ENCODE assay signal across 8 cellular contexts in genomic region chr11:63573881-63574855, GRCh38. TPM values are rescaled to one million over a fixed set of nuclear protein-coding genes. Genes with fewer than 3 reads are reported as not detected.
DNase-seq lines count a peak whose midpoint lies in the region; ATAC-seq lines count a peak whose summit lies in the region.

No MANE protein-coding gene starts in this region.

- DNase-seq in activated effector memory CD4-positive, alpha-beta T cell treated with anti-CD3 and anti-CD28 coated beads, Interleukin-2, amount 50 U/mL, for 16 hours = peak; percentile 66
- no peak for DNase-seq in activated effector memory CD4-positive, alpha-beta T cell treated with Interleukin-2 at 50 U/mL for 16 hours
- DNase-seq in M059J (ENCODE audit: low read depth) (peak; percentile 77), kidney glomerular epithelial cell (lab: John Stamatoyannopoulos, UW) (peak; percentile 26)
- peak; percentile 24 for DNase-seq in stimulated activated CD8-positive, alpha-beta memory T cell treated with anti-CD3 and anti-CD28 coated beads, Interleukin-4, amount 100 ng/mL, for 48 hours
- DNase-seq in stimulated activated CD4-positive, alpha-beta T cell treated with anti-CD3 and anti-CD28 coated beads, Interleukin-4, amount 100 ng/mL, for 24 hours = no peak

- H3K27ac ChIP-seq in angular gyrus (ENCODE audit: low read depth, low read length) = peak overlapping the region; percentile 71

- ATAC-seq in GM19395 (IDR thresholded peaks at IDR 0.05; ENCODE audit: unreplicated experiment) = no peak

RNA-seq across cellular contexts. Expression of gene PLAAT2, which starts 11.0 kb away (rescaled TPM):
- total RNA-seq in M059J (2014; rRNA removed; shearing (Covaris generic)) = 2.8 TPM in 1 of 2 replicates, not detected in the other

RNA-seq across cellular contexts. Expression of gene PLAAT4, which starts 37.6 kb away (rescaled TPM):
- total RNA-seq in M059J (2014; rRNA removed; shearing (Covaris generic)) = 81.0 and 90.7 TPM in 2 replicates

RNA-seq across cellular contexts. Expression of gene PLAAT3, which starts 40.1 kb away (rescaled TPM):
- total RNA-seq in M059J (2014; rRNA removed; shearing (Covaris generic)) = 25.1 and 36.5 TPM in 2 replicates

Comparison
In these comparisons a context has a peak if more than half of its experiments do, and no peak if none do; other contexts are left out.
1. DNase-seq: peak in activated effector memory CD4-positive, alpha-beta T cell treated with anti-CD3 and anti-CD28 coated beads, Interleukin-2, amount 50 U/mL, for 16 hours (single experiment), M059J (single experiment), kidney glomerular epithelial cell (single experiment) and stimulated activated CD8-positive, alpha-beta memory T cell treated with anti-CD3 and anti-CD28 coated beads, Interleukin-4, amount 100 ng/mL, for 48 hours (single experiment); none in activated effector memory CD4-positive, alpha-beta T cell treated with Interleukin-2 at 50 U/mL for 16 hours (single experiment) and stimulated activated CD4-positive, alpha-beta T cell treated with anti-CD3 and anti-CD28 coated beads, Interleukin-4, amount 100 ng/mL, for 24 hours (single experiment).